Comparison of ENCODE assay signal across 8 cellular contexts in genomic region chr17:2400474-2400866, GRCh38. TPM values are rescaled to one million over a fixed set of nuclear protein-coding genes. Genes with fewer than 3 reads are reported as not detected.
DNase-seq lines count a peak whose midpoint lies in the region; ATAC-seq and TF ChIP-seq lines count a peak whose summit lies in the region.

No MANE protein-coding gene starts in this region.

- H3K9me3 ChIP-seq in psoas muscle: no peaks in the 10 kb centered on the region

- no peak for TF ChIP-seq CTCF in psoas muscle (IDR thresholded peaks at IDR 0.05)

- H3K9me3 Mint-ChIP-seq in activated naive CD4-positive, alpha-beta T cell treated with anti-CD3 and anti-CD28 coated beads for 36 hours: no peaks in the 10 kb centered on the region

- intact Hi-C loops in activated naive CD4-positive, alpha-beta T cell treated with anti-CD3 and anti-CD28 coated beads for 36 hours (cut with micrococcal nuclease): loop anchor here (1.0 to 5.0 kb wide), 6 partner anchors 64 to 684 kb away; partner anchors contain the start of genes SGSM2, SMG6, SRR and TSR1
- intact Hi-C loops in cardiac septum (cut with DNase I) (loop anchor here (2.0 kb wide), 1 partner anchor 310 kb away; the partner anchor contains the start of gene CLUH), psoas muscle (cut with DNase I) (no loop called here)

- WGBS in psoas muscle, 3 donors: 0 to 1% (median 0%) methylated on average over 35 to 43 of the region's 43 CpGs

- peaks cover 46% of the 10 kb centered on the region for H3K4me1 Mint-ChIP-seq in activated naive CD4-positive, alpha-beta T cell treated with anti-CD3 and anti-CD28 coated beads for 36 hours (ENCODE audit: low read depth)

- H3K36me3 Mint-ChIP-seq in activated naive CD4-positive, alpha-beta T cell treated with anti-CD3 and anti-CD28 coated beads for 36 hours (ENCODE audit: low read depth): no peaks in the 10 kb centered on the region

- CTCF ChIA-PET in activated naive CD4-positive, alpha-beta T cell treated with anti-CD3 and anti-CD28 coated beads for 36 hours (lab: Charles Lee): no interaction called here

- H3K27ac ChIP-seq in psoas muscle: peak overlapping the region; percentile 100

- DNase-seq in SKM-1 treated with dmso at 0.1 percent for 144 hours (lab: John Stamatoyannopoulos, UW; ENCODE audit: unreplicated experiment) (peak; percentile 3), SKM-1 (lab: John Stamatoyannopoulos, UW; ENCODE audit: unreplicated experiment) (no peak), RPMI8226 (peak; percentile 72), cardiac septum (ENCODE audit: low spot score) (peak; percentile 84), psoas muscle (peak; percentile 64 to 78), cerebellar nuclear complex (lab: John Stamatoyannopoulos, UW) (no peak)
- peak; percentile 70 for DNase-seq in activated naive CD4-positive, alpha-beta T cell treated with anti-CD3 and anti-CD28 coated beads for 36 hours

- H3K4me3 Mint-ChIP-seq in activated naive CD4-positive, alpha-beta T cell treated with anti-CD3 and anti-CD28 coated beads for 36 hours: peak overlapping the region; percentile 98

- peaks cover 58% of the 10 kb centered on the region for H3K4me1 ChIP-seq in psoas muscle

- H3K4me3 ChIP-seq in psoas muscle: peak overlapping the region; percentile 98

- H3K36me3 ChIP-seq in psoas muscle (ENCODE audit: insufficient read depth in 1 of 2, low read depth in 1 of 2): no peaks in the 10 kb centered on the region

- peak overlapping the region; percentile 94 for H3K27ac Mint-ChIP-seq in activated naive CD4-positive, alpha-beta T cell treated with anti-CD3 and anti-CD28 coated beads for 36 hours

- ATAC-seq in psoas muscle (peak in 2 of 4 donors; percentile 2), HG03108 (IDR thresholded peaks at IDR 0.05; ENCODE audit: unreplicated experiment) (no peak)

- H3K27me3 ChIP-seq in psoas muscle (ENCODE audit: insufficient read depth in 3 of 3, low read length in 2 of 3): no peaks in the 10 kb centered on the region

- no peaks in the 10 kb centered on the region for H3K27me3 Mint-ChIP-seq in activated naive CD4-positive, alpha-beta T cell treated with anti-CD3 and anti-CD28 coated beads for 36 hours (ENCODE audit: low read depth)

RNA-seq across cellular contexts. Expression of gene MNT, which starts 0.4 kb away (rescaled TPM):
- total RNA-seq in activated naive CD4-positive, alpha-beta T cell treated with anti-CD3 and anti-CD28 coated beads for 36 hours: 10 to 100 TPM; 13.1 to 17.0 TPM
- total RNA-seq in cardiac septum: 12.9 TPM
- 10 to 100 TPM in 1 of 4 donors, 1 to 10 TPM in 3; 6.6 to 11.7 (median 8.0) TPM for total RNA-seq in psoas muscle
- polyA plus RNA-seq in psoas muscle: 1 to 10 TPM; 2.5 to 9.2 (median 4.3) TPM

Comparison
In these comparisons a context has a peak if more than half of its experiments do, and no peak if none do; other contexts are left out.
1. DNase-seq: peak in SKM-1 treated with dmso at 0.1 percent for 144 hours (single experiment), RPMI8226 (single experiment), activated naive CD4-positive, alpha-beta T cell treated with anti-CD3 and anti-CD28 coated beads for 36 hours (single experiment), cardiac septum (single experiment) and psoas muscle (2 of 2); none in SKM-1 (single experiment) and cerebellar nuclear complex (0 of 2).
2. intact Hi-C loops: an anchor here in activated naive CD4-positive, alpha-beta T cell treated with anti-CD3 and anti-CD28 coated beads for 36 hours (1.0 to 5.0 kb wide) and cardiac septum (2.0 kb wide); none called in psoas muscle.